Comparison of ENCODE assay signal across 36 cellular contexts in genomic region chr12:7493006-7493405, GRCh38. TPM values are rescaled to one million over a fixed set of nuclear protein-coding genes. Genes with fewer than 3 reads are reported as not detected.
"Had no signal": no experiment of that assay in that cellular context is flagged by ENCODE, and none has a peak within 500 bp of the region (broad histone marks: within the 10 kb centered on the region; RNA-seq: fewer than 3 reads in every experiment).

No MANE protein-coding gene starts in this region.

- H3K9me3 Mint-ChIP-seq: activated CD4-positive, alpha-beta T cell treated with anti-CD3 and anti-CD28 coated beads, Interleukin-2, amount 10 ng/mL, durations not matched to agents 24 days and 14 days; activated CD8-positive, alpha-beta T cell treated with anti-CD3 and anti-CD28 coated beads for 36 hours; activated naive CD4-positive, alpha-beta T cell treated with anti-CD3 and anti-CD28 coated beads for 36 hours; activated naive CD4-positive, alpha-beta T cell treated with anti-CD3 and anti-CD28 coated beads, Interleukin-2, amount 50 U/mL, for 72 hours; activated T-cell treated with anti-CD3 and anti-CD28 coated beads, Interleukin-2, amount 50 U/mL, for 24 hours; activated T-helper 2 cell treated with anti-CD3 and anti-CD28 coated beads, Interferon-gamma antibody, Interleukin-2, Interleukin-4, amounts not matched to agents 10 μg/mL and 5 μg/mL and 100 μg/mL, durations not matched to agents 14 hours and 24 hours and 36 hours had no signal

- H3K4me3 ChIP-seq: body of pancreas, K562, PC-9 had no signal

- DNase-seq: activated CD4-positive, alpha-beta T cell treated with anti-CD3 and anti-CD28 coated beads for 1 hour; activated CD4-positive, alpha-beta T cell treated with anti-CD3 and anti-CD28 coated beads, Interleukin-2, amount 10 ng/mL, durations not matched to agents 24 days and 14 days; activated CD4-positive, alpha-beta T cell treated with anti-CD3 and anti-CD28 coated beads, Interleukin-2, amount 50 U/mL, for 4 hours; activated CD4-positive, CD25-positive, alpha-beta regulatory T cell; activated CD8-positive, alpha-beta T cell treated with anti-CD3 and anti-CD28 coated beads for 36 hours; activated gamma-delta T cell treated with Interleukin-2 at 50 U/mL for 16 hours; activated naive CD4-positive, alpha-beta T cell treated with anti-CD3 and anti-CD28 coated beads for 36 hours; activated T-cell treated with anti-CD3 and anti-CD28 coated beads, Interleukin-2, amount 50 U/mL, for 24 hours; adrenal gland; body of pancreas; caudate nucleus; NCI-H1092 treated with DMSO at 0.1 percent for 48 hours; NCI-H1417; NCI-H146; NCI-H187; NCI-H2029 treated with DMSO at 0.1 percent for 48 hours; NCI-H2107; NCI-H2171; NCI-H510A; NCI-H526; NCI-H748 treated with DMSO at 0.1 percent for 48 hours; PC-9; Right ventricle myocardium superior; SW 1271; T-helper 1 cell; T-helper 2 cell; T-helper 9 cell; WERI-Rb-1 had no signal

- H3K4me1 ChIP-seq: adrenal gland, body of pancreas, breast epithelium had no signal

- H3K27ac Mint-ChIP-seq: activated CD4-positive, alpha-beta T cell treated with anti-CD3 and anti-CD28 coated beads, Interleukin-2, amount 10 ng/mL, durations not matched to agents 24 days and 14 days; activated CD8-positive, alpha-beta T cell treated with anti-CD3 and anti-CD28 coated beads for 36 hours; activated naive CD4-positive, alpha-beta T cell treated with anti-CD3 and anti-CD28 coated beads for 36 hours; activated naive CD4-positive, alpha-beta T cell treated with anti-CD3 and anti-CD28 coated beads, Interleukin-2, amount 50 U/mL, for 72 hours; activated T-cell treated with anti-CD3 and anti-CD28 coated beads, Interleukin-2, amount 50 U/mL, for 24 hours; activated T-helper 2 cell treated with anti-CD3 and anti-CD28 coated beads, Interferon-gamma antibody, Interleukin-2, Interleukin-4, amounts not matched to agents 10 μg/mL and 5 μg/mL and 100 μg/mL, durations not matched to agents 14 hours and 24 hours and 36 hours had no signal

- H2AFZ ChIP-seq: PC-9 had no signal

- H3K4me1 Mint-ChIP-seq: activated CD4-positive, alpha-beta T cell treated with anti-CD3 and anti-CD28 coated beads, Interleukin-2, amount 10 ng/mL, durations not matched to agents 24 days and 14 days had no signal

- H3K4me2 ChIP-seq: PC-9 had no signal

- H3K4me3 Mint-ChIP-seq: activated CD4-positive, alpha-beta T cell treated with anti-CD3 and anti-CD28 coated beads, Interleukin-2, amount 10 ng/mL, durations not matched to agents 24 days and 14 days; activated CD8-positive, alpha-beta T cell treated with anti-CD3 and anti-CD28 coated beads for 36 hours; activated naive CD4-positive, alpha-beta T cell treated with anti-CD3 and anti-CD28 coated beads for 36 hours; activated T-cell treated with anti-CD3 and anti-CD28 coated beads, Interleukin-2, amount 50 U/mL, for 24 hours had no signal

- H3K36me3 Mint-ChIP-seq: activated naive CD4-positive, alpha-beta T cell treated with anti-CD3 and anti-CD28 coated beads, Interleukin-2, amount 50 U/mL, for 72 hours had no signal

- H3K27me3 ChIP-seq: adrenal gland, body of pancreas, breast epithelium had no signal

- ATAC-seq: activated CD8-positive, alpha-beta T cell treated with anti-CD3 and anti-CD28 coated beads for 36 hours; activated naive CD4-positive, alpha-beta T cell treated with anti-CD3 and anti-CD28 coated beads, Interleukin-2, amount 50 U/mL, for 72 hours; body of pancreas; K562 had no signal

- H3K27ac ChIP-seq: body of pancreas, breast epithelium, PC-9, WERI-Rb-1 had no signal

- H3K9me3 ChIP-seq: adrenal gland, body of pancreas, breast epithelium had no signal

- H3K36me3 ChIP-seq: adrenal gland, WERI-Rb-1 had no signal

RNA-seq across cellular contexts. Expression of gene CD163, which starts 10.6 kb away (rescaled TPM):
- total RNA-seq: activated CD4-positive, alpha-beta T cell treated with anti-CD3 and anti-CD28 coated beads, Interleukin-2, amount 10 ng/mL, durations not matched to agents 24 days and 14 days; activated CD8-positive, alpha-beta memory T cell treated with anti-CD3 and anti-CD28 coated beads for 36 hours; activated CD8-positive, alpha-beta T cell treated with anti-CD3 and anti-CD28 coated beads for 36 hours; activated naive CD4-positive, alpha-beta T cell treated with anti-CD3 and anti-CD28 coated beads for 36 hours; activated naive CD4-positive, alpha-beta T cell treated with anti-CD3 and anti-CD28 coated beads, Interleukin-2, amount 50 U/mL, for 72 hours; activated T-helper 2 cell treated with anti-CD3 and anti-CD28 coated beads, Interferon-gamma antibody, Interleukin-2, Interleukin-4, amounts not matched to agents 10 μg/mL and 5 μg/mL and 100 μg/mL, durations not matched to agents 14 hours and 24 hours and 36 hours; astrocyte; M059J; OCI-LY7; PC-9 had no signal
- polyA plus RNA-seq: K562 had no signal

RNA-seq across cellular contexts. Expression of gene CD163L1, which starts 49.1 kb away (rescaled TPM):
- total RNA-seq: activated CD4-positive, alpha-beta T cell treated with anti-CD3 and anti-CD28 coated beads, Interleukin-2, amount 10 ng/mL, durations not matched to agents 24 days and 14 days; activated CD8-positive, alpha-beta memory T cell treated with anti-CD3 and anti-CD28 coated beads for 36 hours; activated CD8-positive, alpha-beta T cell treated with anti-CD3 and anti-CD28 coated beads for 36 hours; activated naive CD4-positive, alpha-beta T cell treated with anti-CD3 and anti-CD28 coated beads for 36 hours; activated naive CD4-positive, alpha-beta T cell treated with anti-CD3 and anti-CD28 coated beads, Interleukin-2, amount 50 U/mL, for 72 hours; activated T-helper 2 cell treated with anti-CD3 and anti-CD28 coated beads, Interferon-gamma antibody, Interleukin-2, Interleukin-4, amounts not matched to agents 10 μg/mL and 5 μg/mL and 100 μg/mL, durations not matched to agents 14 hours and 24 hours and 36 hours; OCI-LY7 had no signal
